Comparison of ENCODE assay signal across 1 cellular context in the genomic region with DNA sequence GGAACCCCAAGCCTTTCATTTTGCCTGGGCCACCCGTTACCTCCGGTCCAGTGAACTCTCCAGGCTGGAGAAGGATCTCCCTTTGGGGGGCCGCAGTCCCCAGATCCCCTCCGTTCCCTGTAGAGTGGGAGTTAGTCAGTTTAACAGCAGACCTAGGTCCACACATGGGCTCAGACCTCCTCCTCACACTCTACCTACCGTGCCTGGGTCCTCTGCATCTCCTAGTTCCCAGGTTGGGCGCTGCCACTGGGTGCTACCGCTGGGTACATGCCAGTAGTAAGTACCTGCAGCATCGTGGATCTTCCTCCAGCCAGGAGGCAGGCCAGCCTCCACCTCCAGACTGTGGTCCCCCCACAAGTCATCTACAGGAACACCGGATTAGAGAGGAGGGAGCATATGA.
TF ChIP-seq lines count a peak whose summit lies in the region.

No MANE protein-coding gene starts in this region.

TF ChIP-seq in GM12878, 131 proteins besides CTCF, POLR2A, EP300 and RAD21:
- TF ChIP-seq, protein P1, sequence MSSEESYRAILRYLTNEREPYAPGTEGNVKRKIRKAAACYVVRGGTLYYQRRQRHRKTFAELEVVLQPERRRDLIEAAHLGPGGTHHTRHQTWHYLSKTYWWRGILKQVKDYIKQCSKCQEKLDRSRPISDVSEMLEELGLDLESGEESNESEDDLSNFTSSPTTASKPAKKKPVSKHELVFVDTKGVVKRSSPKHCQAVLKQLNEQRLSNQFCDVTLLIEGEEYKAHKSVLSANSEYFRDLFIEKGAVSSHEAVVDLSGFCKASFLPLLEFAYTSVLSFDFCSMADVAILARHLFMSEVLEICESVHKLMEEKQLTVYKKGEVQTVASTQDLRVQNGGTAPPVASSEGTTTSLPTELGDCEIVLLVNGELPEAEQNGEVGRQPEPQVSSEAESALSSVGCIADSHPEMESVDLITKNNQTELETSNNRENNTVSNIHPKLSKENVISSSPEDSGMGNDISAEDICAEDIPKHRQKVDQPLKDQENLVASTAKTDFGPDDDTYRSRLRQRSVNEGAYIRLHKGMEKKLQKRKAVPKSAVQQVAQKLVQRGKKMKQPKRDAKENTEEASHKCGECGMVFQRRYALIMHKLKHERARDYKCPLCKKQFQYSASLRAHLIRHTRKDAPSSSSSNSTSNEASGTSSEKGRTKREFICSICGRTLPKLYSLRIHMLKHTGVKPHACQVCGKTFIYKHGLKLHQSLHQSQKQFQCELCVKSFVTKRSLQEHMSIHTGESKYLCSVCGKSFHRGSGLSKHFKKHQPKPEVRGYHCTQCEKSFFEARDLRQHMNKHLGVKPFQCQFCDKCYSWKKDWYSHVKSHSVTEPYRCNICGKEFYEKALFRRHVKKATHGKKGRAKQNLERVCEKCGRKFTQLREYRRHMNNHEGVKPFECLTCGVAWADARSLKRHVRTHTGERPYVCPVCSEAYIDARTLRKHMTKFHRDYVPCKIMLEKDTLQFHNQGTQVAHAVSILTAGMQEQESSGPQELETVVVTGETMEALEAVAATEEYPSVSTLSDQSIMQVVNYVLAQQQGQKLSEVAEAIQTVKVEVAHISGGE (CRISPR knock-in tag; IDR thresholded peaks at IDR 0.05), result no peak
- peak; percentile 87; the same call in 1 of the 2 replicates for TF ChIP-seq ZBTB33 (IDR thresholded peaks at IDR 0.05)
